In the genomic region with DNA sequence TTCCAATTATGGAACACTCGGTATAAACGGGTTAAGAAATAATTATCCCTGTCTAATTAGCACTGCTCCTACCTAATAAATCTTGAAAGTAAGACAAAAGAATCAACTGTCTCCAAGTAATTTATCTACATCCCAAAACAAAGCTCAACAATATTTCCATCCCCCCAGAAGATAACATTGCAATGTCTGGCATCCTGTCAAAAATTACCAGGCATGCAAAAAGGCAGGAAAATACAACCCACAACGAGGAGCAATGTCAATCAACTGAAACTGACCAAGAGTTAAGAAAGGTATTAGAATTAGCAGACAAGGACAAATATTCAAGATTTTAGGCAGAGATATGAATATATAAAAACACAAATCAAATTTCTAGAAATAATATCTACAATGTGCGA, we compare ENCODE assay signal across 17 cellular contexts.
DNase-seq lines count a peak whose midpoint lies in the region; ATAC-seq, FAIRE-seq and TF ChIP-seq lines count a peak whose summit lies in the region.
"Had no signal": no experiment of that assay in that cellular context is flagged by ENCODE, and none has a peak within 500 bp of the region (broad histone marks: within the 10 kb centered on the region; RNA-seq: fewer than 3 reads in every experiment).

No MANE protein-coding gene starts in this region.

- POLR2A ChIA-PET in HEK293 (lab: Yijun Ruan, JAX), result interaction anchor here (0.6 kb wide), 1 partner anchor 23 kb away, joined by 5 read pairs; no protein-coding TSS in a partner anchor

- H3K9me3 Mint-ChIP-seq in T-helper 2 cell treated with Interferon-gamma antibody and Interleukin-4, amounts not matched to agents 5 μg/mL and 100 μg/mL, for 36 hours, result peaks cover 35% of the 10 kb centered on the region

- H3K4me1 ChIP-seq in HEK293 (ENCODE audit: control insufficient read depth, insufficient read depth, low read length) (no peaks in the 10 kb centered on the region; the same call in 1 of the 2 replicates), psoas muscle (peaks cover 38% of the 10 kb centered on the region)

- H3K27me3 Mint-ChIP-seq in T-helper 2 cell treated with Interferon-gamma antibody and Interleukin-4, amounts not matched to agents 5 μg/mL and 100 μg/mL, for 36 hours (ENCODE audit: low read depth), result no peaks in the 10 kb centered on the region

- no peak for TF ChIP-seq CTCF in HEK293 (tag by site-specific recombination; IDR thresholded peaks at IDR 0.05)
- no peak for TF ChIP-seq CTCF in psoas muscle (IDR thresholded peaks at IDR 0.05)

- H3K4me3 Mint-ChIP-seq in T-helper 2 cell treated with Interferon-gamma antibody and Interleukin-4, amounts not matched to agents 5 μg/mL and 100 μg/mL, for 36 hours, result no peak overlapping the region
- H3K4me3 Mint-ChIP-seq: CD8-positive, alpha-beta memory T cell had no signal

- no peaks in the 10 kb centered on the region for H3K27me3 ChIP-seq in psoas muscle (ENCODE audit: insufficient read depth in 3 of 3, low read length in 2 of 3)
- H3K27me3 ChIP-seq: BLaER1 had no signal

- H3K9me3 ChIP-seq in HEK293 (ENCODE audit: control insufficient read depth, insufficient read depth, low read depth, low read length), result no peaks in the 10 kb centered on the region
- H3K9me3 ChIP-seq in psoas muscle, result peaks cover 8% of the 10 kb centered on the region

- H3K4me3 ChIP-seq in HEK293 (ENCODE audit: low read depth, low read length) (no peak overlapping the region), psoas muscle (peak overlapping the region; percentile 9)
- H3K4me3 ChIP-seq: BLaER1, K562 had no signal

- no peak overlapping the region for H3K27ac Mint-ChIP-seq in T-helper 2 cell treated with Interferon-gamma antibody and Interleukin-4, amounts not matched to agents 5 μg/mL and 100 μg/mL, for 36 hours

- peaks cover 7% of the 10 kb centered on the region for H3K36me3 Mint-ChIP-seq in T-helper 2 cell treated with Interferon-gamma antibody and Interleukin-4, amounts not matched to agents 5 μg/mL and 100 μg/mL, for 36 hours (ENCODE audit: low read depth)

- CTCF ChIA-PET in HEK293 (lab: Yijun Ruan, JAX), result interaction anchor here (1.2 kb wide), 1 partner anchor 14 kb away, joined by 6 read pairs; no protein-coding TSS in a partner anchor

- no peak for ATAC-seq in psoas muscle
- ATAC-seq in GM18498 (IDR thresholded peaks at IDR 0.05; ENCODE audit: unreplicated experiment), result no peak
- ATAC-seq in GM21576 (IDR thresholded peaks at IDR 0.05; ENCODE audit: unreplicated experiment), result no peak
- ATAC-seq: K562 had no signal

- no peaks in the 10 kb centered on the region; a peak in 1 of 3 replicates for H3K36me3 ChIP-seq in HEK293 (ENCODE audit: control insufficient read depth in 2 of 2, insufficient read depth in 1 of 2, low read length in 2 of 2)
- peaks cover 0 to 8% of the 10 kb centered on the region in 2 donors for H3K36me3 ChIP-seq in psoas muscle (ENCODE audit: insufficient read depth in 1 of 2, low read depth in 1 of 2)

- intact Hi-C loops in psoas muscle (cut with DNase I), result no loop called here

- WGBS in psoas muscle, 3 donors, result 37 to 43% (median 37%) methylated on average over 4 of the region's 4 CpGs

- no peak for FAIRE-seq in RCC 7860 (lab: Jason Lieb, UNC)
- FAIRE-seq: D721Med, K562 had no signal

- H3K27ac ChIP-seq in HEK293 (ENCODE audit: extremely low read depth, low read depth, low read length) (no peak overlapping the region), psoas muscle (peak overlapping the region; percentile 59)
- H3K27ac ChIP-seq: BLaER1 had no signal

- H3K4me1 Mint-ChIP-seq in T-helper 2 cell treated with Interferon-gamma antibody and Interleukin-4, amounts not matched to agents 5 μg/mL and 100 μg/mL, for 36 hours (ENCODE audit: low read depth), result peaks cover 5% of the 10 kb centered on the region

- DNase-seq in RCC 7860 (ENCODE audit: low spot score), result peak; percentile 28
- peak; percentile 19 for DNase-seq in dermis blood vessel endothelial cell
- no peak for DNase-seq in psoas muscle
- no peak for DNase-seq in hypothalamus (lab: John Stamatoyannopoulos, UW)
- DNase-seq in T-helper 2 cell treated with Interferon-gamma antibody and Interleukin-4, amounts not matched to agents 5 μg/mL and 100 μg/mL, for 36 hours (ENCODE audit: low spot score), result no peak
- DNase-seq: CD8-positive, alpha-beta memory T cell; DMS79; NCI-H1105; NCI-H1694; NCI-H2227 treated with DMSO at 0.1 percent for 48 hours; NCI-H526 treated with DMSO at 0.1 percent for 48 hours had no signal

TF ChIP-seq in HEK293, 187 proteins besides CTCF, POLR2A, EP300 and RAD21:
- TF ChIP-seq, protein P1, sequence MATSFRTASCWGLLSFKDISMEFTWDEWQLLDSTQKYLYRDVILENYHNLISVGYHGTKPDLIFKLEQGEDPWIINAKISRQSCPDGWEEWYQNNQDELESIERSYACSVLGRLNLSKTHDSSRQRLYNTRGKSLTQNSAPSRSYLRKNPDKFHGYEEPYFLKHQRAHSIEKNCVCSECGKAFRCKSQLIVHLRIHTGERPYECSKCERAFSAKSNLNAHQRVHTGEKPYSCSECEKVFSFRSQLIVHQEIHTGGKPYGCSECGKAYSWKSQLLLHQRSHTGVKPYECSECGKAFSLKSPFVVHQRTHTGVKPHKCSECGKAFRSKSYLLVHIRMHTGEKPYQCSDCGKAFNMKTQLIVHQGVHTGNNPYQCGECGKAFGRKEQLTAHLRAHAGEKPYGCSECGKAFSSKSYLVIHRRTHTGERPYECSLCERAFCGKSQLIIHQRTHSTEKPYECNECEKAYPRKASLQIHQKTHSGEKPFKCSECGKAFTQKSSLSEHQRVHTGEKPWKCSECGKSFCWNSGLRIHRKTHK (tag by site-specific recombination; IDR thresholded peaks at IDR 0.05), result peak; percentile 86
- TF ChIP-seq, protein P2, sequence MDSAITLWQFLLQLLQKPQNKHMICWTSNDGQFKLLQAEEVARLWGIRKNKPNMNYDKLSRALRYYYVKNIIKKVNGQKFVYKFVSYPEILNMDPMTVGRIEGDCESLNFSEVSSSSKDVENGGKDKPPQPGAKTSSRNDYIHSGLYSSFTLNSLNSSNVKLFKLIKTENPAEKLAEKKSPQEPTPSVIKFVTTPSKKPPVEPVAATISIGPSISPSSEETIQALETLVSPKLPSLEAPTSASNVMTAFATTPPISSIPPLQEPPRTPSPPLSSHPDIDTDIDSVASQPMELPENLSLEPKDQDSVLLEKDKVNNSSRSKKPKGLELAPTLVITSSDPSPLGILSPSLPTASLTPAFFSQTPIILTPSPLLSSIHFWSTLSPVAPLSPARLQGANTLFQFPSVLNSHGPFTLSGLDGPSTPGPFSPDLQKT (IDR thresholded peaks at IDR 0.05; ENCODE audit: borderline replicate concordance, low read depth, low read length), result no peak

Comparison
In these comparisons a context has a peak if more than half of its experiments do, and no peak if none do; other contexts are left out.
1. DNase-seq: peak in RCC 7860 (single experiment) and dermis blood vessel endothelial cell (single experiment); none in psoas muscle (0 of 2), hypothalamus (0 of 51) and T-helper 2 cell treated with Interferon-gamma antibody and Interleukin-4, amounts not matched to agents 5 μg/mL and 100 μg/mL, for 36 hours (single experiment).